In the genomic region with DNA sequence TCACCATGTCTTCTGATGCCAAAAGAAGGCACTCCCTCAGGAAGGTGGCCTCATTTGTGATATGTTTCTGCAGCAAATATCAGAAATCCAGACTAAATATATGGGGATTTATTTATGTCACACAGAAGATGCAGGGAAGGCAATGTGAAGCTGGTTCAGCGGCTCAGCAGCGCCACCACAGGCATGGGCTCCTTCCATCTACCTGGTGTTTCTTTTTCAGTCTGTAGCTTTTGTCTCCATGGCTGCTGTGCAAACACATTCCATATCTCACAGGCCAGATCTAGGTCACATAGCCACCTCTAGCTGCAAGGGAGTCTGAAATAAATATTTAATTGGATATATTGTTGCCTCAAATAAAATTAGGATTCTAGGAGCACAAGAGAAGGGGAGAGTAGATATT, we compare ENCODE assay signal across 15 cellular contexts.
DNase-seq lines count a peak whose midpoint lies in the region; ATAC-seq, FAIRE-seq and TF ChIP-seq lines count a peak whose summit lies in the region.
"Had no signal": no experiment of that assay in that cellular context is flagged by ENCODE, and none has a peak within 500 bp of the region (broad histone marks: within the 10 kb centered on the region; RNA-seq: fewer than 3 reads in every experiment).

No MANE protein-coding gene starts in this region.

- TF ChIP-seq EP300 in SK-N-SH (IDR thresholded peaks at IDR 0.05; ENCODE audit: borderline replicate concordance in 1 of 2, low read depth in 1 of 2, low read length in 1 of 2), result no peak

- no peak for TF ChIP-seq RAD21 in SK-N-SH (IDR thresholded peaks at IDR 0.05; ENCODE audit: low read length)
- TF ChIP-seq RAD21 in IMR-90 (IDR thresholded peaks at IDR 0.05; ENCODE audit: low read length), result peak; percentile 35; the same call in 1 of the 2 replicates

- no peak overlapping the region for H2BK15ac ChIP-seq in IMR-90 (ENCODE audit: low read depth, low read length)

- no peaks in the 10 kb centered on the region for H3K79me1 ChIP-seq in IMR-90 (ENCODE audit: low read depth in 1 of 2, low read length in 2 of 2)

- H3K9me1 ChIP-seq in IMR-90 (ENCODE audit: insufficient read depth, low read length), result no peaks in the 10 kb centered on the region

- no peaks in the 10 kb centered on the region for H4K20me1 ChIP-seq in SK-N-SH (ENCODE audit: insufficient read depth)
- no peaks in the 10 kb centered on the region for H4K20me1 ChIP-seq in IMR-90 (ENCODE audit: insufficient read depth, low read length)
- no peaks in the 10 kb centered on the region for H4K20me1 ChIP-seq in hepatocyte (ENCODE audit: insufficient read depth, poor library complexity, severe bottlenecking)

- no peak overlapping the region for H3K4me3 Mint-ChIP-seq in osteocyte (ENCODE audit: unreplicated experiment)
- H3K4me3 Mint-ChIP-seq: B cell had no signal

- no peak overlapping the region for H3K4ac ChIP-seq in IMR-90 (ENCODE audit: low read depth, low read length)

- H2AK5ac ChIP-seq in IMR-90 (ENCODE audit: low read depth, low read length), result no peak overlapping the region

- FAIRE-seq in bronchial epithelial cell (lab: Jason Lieb, UNC), result no peak
- FAIRE-seq: pancreas had no signal

- H3K9ac ChIP-seq in SK-N-SH (no peak overlapping the region), IMR-90 (ENCODE audit: low read depth, low read length) (no peak overlapping the region)

- DNase-seq in SK-N-SH, result no peak
- peak; percentile 8 for DNase-seq in IMR-90
- DNase-seq in bronchial epithelial cell (ENCODE audit: low read depth), result peak; percentile 3
- no peak for DNase-seq in osteocyte (ENCODE audit: extremely low spot score, unreplicated experiment)
- no peak for DNase-seq in hepatocyte (ENCODE audit: low spot score)
- DNase-seq in activated CD4-positive, alpha-beta T cell treated with anti-CD3 and anti-CD28 coated beads for 1 hour, result no peak
- DNase-seq: activated CD4-positive, alpha-beta T cell treated with anti-CD3 and anti-CD28 coated beads, Interleukin-2, amount 50 U/mL, for 48 hours; adrenal gland; NCI-H1694; pancreas; Right ventricle myocardium superior; trophoblast cell had no signal

- no peaks in the 10 kb centered on the region for H3K36me3 Mint-ChIP-seq in osteocyte (ENCODE audit: unreplicated experiment)

- H3K27ac ChIP-seq in SK-N-SH (ENCODE audit: low read depth in 2 of 2, low read length in 1 of 2) (no peak overlapping the region), IMR-90 (ENCODE audit: insufficient read depth, low read length) (no peak overlapping the region), hepatocyte (no peak overlapping the region)
- H3K27ac ChIP-seq: adrenal gland, pancreas had no signal

- H3K23ac ChIP-seq in IMR-90 (ENCODE audit: low read depth, low read length), result no peak overlapping the region

- no peaks in the 10 kb centered on the region; the same call in 1 of the 2 replicates for H3K27me3 ChIP-seq in SK-N-SH (ENCODE audit: insufficient read depth)
- peaks cover 5% of the 10 kb centered on the region; the same call in 1 of the 2 replicates for H3K27me3 ChIP-seq in IMR-90 (ENCODE audit: control insufficient read depth, insufficient read depth, low read length)
- no peaks in the 10 kb centered on the region for H3K27me3 ChIP-seq in bronchial epithelial cell (ENCODE audit: control insufficient read depth, insufficient read depth, low read length)
- H3K27me3 ChIP-seq in hepatocyte, result no peaks in the 10 kb centered on the region
- H3K27me3 ChIP-seq: adrenal gland, pancreas had no signal

- peaks cover 14% of the 10 kb centered on the region for H3K27me3 Mint-ChIP-seq in osteocyte (ENCODE audit: unreplicated experiment)
- H3K27me3 Mint-ChIP-seq: B cell had no signal

- no peak overlapping the region for H4K5ac ChIP-seq in IMR-90 (ENCODE audit: low read depth, low read length)

- in situ Hi-C loops in IMR-90 (cut with MboI; ENCODE audit: low sequenced_read_pairs), result no loop called here

- WGBS in SK-N-SH (ENCODE audit: low lambda C conversion rate), result 61% methylated on average over 2 of the region's 2 CpGs
- no CpG with 5 or more reads among the region's 2 CpGs for whole genome bisulfite sequencing in IMR-90 (ENCODE audit: extremely low coverage in 2 of 2, insufficient read length in 1 of 2), 2 experiments
- 71% methylated on average over 2 of the region's 2 CpGs for WGBS in hepatocyte (ENCODE audit: low lambda C conversion rate, missing lambda C conversion rate)

- no peak overlapping the region for H2BK5ac ChIP-seq in IMR-90 (ENCODE audit: low read depth, low read length, poor library complexity, severe bottlenecking)

- H2BK20ac ChIP-seq in IMR-90 (ENCODE audit: low read depth, low read length), result no peak overlapping the region

- H3K36me3 ChIP-seq in SK-N-SH (replicated peaks in 1 of 2; ENCODE audit: control insufficient read depth in 1 of 2, insufficient read depth in 2 of 2, low read length in 1 of 2), result no peaks in the 10 kb centered on the region
- H3K36me3 ChIP-seq in IMR-90 (ENCODE audit: control insufficient read depth, insufficient read depth, low read length), result no peaks in the 10 kb centered on the region
- no peaks in the 10 kb centered on the region for H3K36me3 ChIP-seq in bronchial epithelial cell (ENCODE audit: control insufficient read depth, insufficient read depth, low read length)
- no peaks in the 10 kb centered on the region for H3K36me3 ChIP-seq in hepatocyte (replicated peaks; ENCODE audit: insufficient read depth, low read depth)
- H3K36me3 ChIP-seq: adrenal gland, pancreas had no signal

- POLR2A ChIA-PET in SK-N-SH (lab: Yijun Ruan, JAX), result interaction anchor here (0.5 kb wide), 1 partner anchor 99 kb away, joined by 4 read pairs; no protein-coding TSS in a partner anchor
- POLR2A ChIA-PET in IMR-90 (lab: Charles Lee; ENCODE audit: unreplicated experiment), result no interaction called here

- H3K9me3 Mint-ChIP-seq in osteocyte (ENCODE audit: unreplicated experiment), result peaks cover 9% of the 10 kb centered on the region

- H2AFZ ChIP-seq in SK-N-SH (ENCODE audit: low read depth), result no peak overlapping the region
- H2AFZ ChIP-seq in IMR-90 (replicated peaks; ENCODE audit: low read length, poor library complexity), result no peak overlapping the region
- no peak overlapping the region for H2AFZ ChIP-seq in hepatocyte

- peaks cover 0 to 9% of the 10 kb centered on the region in 2 experiments; a peak in 2 of 4 replicates for H3K4me1 ChIP-seq in SK-N-SH (ENCODE audit: control insufficient read depth in 1 of 2, insufficient read depth in 2 of 2, low read depth in 1 of 2, low read length in 1 of 2)
- no peaks in the 10 kb centered on the region for H3K4me1 ChIP-seq in IMR-90 (ENCODE audit: control insufficient read depth, insufficient read depth, low read length)
- no peaks in the 10 kb centered on the region for H3K4me1 ChIP-seq in hepatocyte (ENCODE audit: insufficient read depth)
- H3K4me1 ChIP-seq: adrenal gland, pancreas had no signal

- H3K18ac ChIP-seq in IMR-90 (ENCODE audit: low read depth, low read length), result no peak overlapping the region

- H3K56ac ChIP-seq in IMR-90 (ENCODE audit: extremely low read depth, insufficient read depth, low read length), result no peak overlapping the region

- H3K9me3 ChIP-seq in SK-N-SH (no peaks in the 10 kb centered on the region), IMR-90 (ENCODE audit: control insufficient read depth, insufficient read depth, low read length) (no peaks in the 10 kb centered on the region), hepatocyte (ENCODE audit: low read depth) (no peaks in the 10 kb centered on the region)
- H3K9me3 ChIP-seq: adrenal gland, pancreas had no signal

- TF ChIP-seq POLR2A in IMR-90 (IDR thresholded peaks at IDR 0.05; ENCODE audit: low read depth, low read length), result no peak

- CTCF ChIA-PET in SK-N-SH (lab: Yijun Ruan, JAX) (interaction anchor here (0.7 to 1.5 kb wide), 3 partner anchors 28 to 100 kb away, joined by 3 to 5 read pairs (median 3); no protein-coding TSS in a partner anchor), IMR-90 (lab: Yijun Ruan, JAX) (interaction anchor here (0.5 to 0.6 kb wide), 2 partner anchors 99 to 385 kb away, joined by 3 read pairs; no protein-coding TSS in a partner anchor)

- dilution Hi-C loops in IMR-90 (cut with HindIII; ENCODE audit: low sequenced_read_pairs, unreplicated experiment), result no loop called here

- intact Hi-C loops in IMR-90 (cut with micrococcal nuclease), result no loop called here

- no peak overlapping the region for H2BK120ac ChIP-seq in IMR-90 (ENCODE audit: low read depth, low read length)

- TF ChIP-seq CTCF in SK-N-SH (IDR thresholded peaks at IDR 0.05) (no peak), IMR-90 (conservative IDR thresholded peaks at IDR 0.05; ENCODE audit: low read depth, low read length) (no peak; the same call in 1 of the 2 replicates), bronchial epithelial cell (IDR thresholded peaks at IDR 0.05; ENCODE audit: insufficient read depth, low read length, severe bottlenecking) (peak; percentile 17), osteocyte (IDR thresholded peaks at IDR 0.05) (peak; percentile 11), hepatocyte (IDR thresholded peaks at IDR 0.05; ENCODE audit: poor library complexity) (no peak)

- H3K27ac Mint-ChIP-seq in osteocyte (ENCODE audit: unreplicated experiment), result no peak overlapping the region
- H3K27ac Mint-ChIP-seq: B cell had no signal

- H3K79me2 ChIP-seq in SK-N-SH (ENCODE audit: insufficient read depth), result no peaks in the 10 kb centered on the region
- no peaks in the 10 kb centered on the region for H3K79me2 ChIP-seq in hepatocyte

- H4K91ac ChIP-seq in IMR-90 (ENCODE audit: insufficient read depth, low read depth, low read length), result no peak overlapping the region

- H3K4me2 ChIP-seq in SK-N-SH (no peak overlapping the region), IMR-90 (ENCODE audit: low read depth, low read length) (no peak overlapping the region), hepatocyte (no peak overlapping the region)

- no peak overlapping the region for H4K8ac ChIP-seq in IMR-90 (ENCODE audit: low read depth in 2 of 2, low read length in 2 of 2)

- H3K9me2 ChIP-seq in SK-N-SH, result no peaks in the 10 kb centered on the region
- no peaks in the 10 kb centered on the region for H3K9me2 ChIP-seq in hepatocyte (replicated peaks; ENCODE audit: insufficient read depth)

- ATAC-seq in SK-N-SH treated with all-trans-retinoic acid at 6 μM for 48 hours (peak; percentile 55; the same call in 1 of the 3 replicates), IMR-90 (ENCODE audit: low read depth) (no peak), HG03520 (IDR thresholded peaks at IDR 0.05; ENCODE audit: unreplicated experiment) (no peak)
- ATAC-seq: pancreas had no signal

- no peak overlapping the region for H3K14ac ChIP-seq in IMR-90 (replicated peaks; ENCODE audit: low read depth, low read length)

- no peaks in the 10 kb centered on the region for H3K4me1 Mint-ChIP-seq in osteocyte (ENCODE audit: unreplicated experiment)
- H3K4me1 Mint-ChIP-seq: B cell had no signal

- H2AK9ac ChIP-seq in IMR-90 (replicated peaks; ENCODE audit: low read depth, low read length, poor library complexity), result peak overlapping the region; percentile 34

- no peak overlapping the region; a peak in 1 of 4 replicates for H3K4me3 ChIP-seq in SK-N-SH (ENCODE audit: low read depth in 2 of 2, low read length in 1 of 2)
- no peak overlapping the region for H3K4me3 ChIP-seq in IMR-90 (ENCODE audit: insufficient read depth, low read depth, low read length)
- no peak overlapping the region for H3K4me3 ChIP-seq in bronchial epithelial cell (ENCODE audit: low read depth, low read length)
- no peak overlapping the region for H3K4me3 ChIP-seq in hepatocyte
- H3K4me3 ChIP-seq: adrenal gland, pancreas had no signal

- H3F3A ChIP-seq in SK-N-SH (replicated peaks; ENCODE audit: insufficient read depth), result no peaks in the 10 kb centered on the region

- BruUV-seq in IMR-90 (replicated peaks; lab: Mats Ljungman, UMichigan), result no TSS peak

Comparison
In these comparisons a context has a peak if more than half of its experiments do, and no peak if none do; other contexts are left out.
1. DNase-seq: peak in IMR-90 (single experiment) and bronchial epithelial cell (single experiment); none in SK-N-SH (single experiment), osteocyte (single experiment), hepatocyte (single experiment) and activated CD4-positive, alpha-beta T cell treated with anti-CD3 and anti-CD28 coated beads for 1 hour (single experiment).
2. CTCF ChIP-seq: peak in bronchial epithelial cell (single experiment) and osteocyte (single experiment); none in SK-N-SH (single experiment), IMR-90 (single experiment) and hepatocyte (single experiment).